ENCODE assay signal across 9 cellular contexts in the genomic region with DNA sequence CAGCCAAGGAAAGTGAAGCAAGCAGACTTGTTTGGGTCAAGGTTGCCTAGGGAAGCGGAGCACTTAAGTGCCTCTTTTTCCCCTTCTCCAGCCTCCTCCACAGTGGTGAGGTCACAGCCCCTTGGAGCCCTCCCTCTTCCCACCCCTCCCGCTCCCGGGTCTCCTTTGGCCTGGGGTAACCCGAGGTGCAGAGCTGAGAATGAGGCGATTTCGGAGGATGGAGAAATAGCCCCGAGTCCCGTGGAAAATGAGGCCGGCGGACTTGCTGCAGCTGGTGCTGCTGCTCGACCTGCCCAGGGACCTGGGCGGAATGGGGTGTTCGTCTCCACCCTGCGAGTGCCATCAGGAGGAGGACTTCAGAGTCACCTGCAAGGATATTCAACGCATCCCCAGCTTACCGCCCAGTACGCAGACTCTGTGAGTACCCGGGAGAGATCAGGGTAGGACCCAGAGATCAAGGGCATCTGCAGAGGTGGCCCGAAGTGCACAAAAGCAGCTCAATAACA. TPM values are rescaled to one million over a fixed set of nuclear protein-coding genes. Genes with fewer than 3 reads are reported as not detected.
DNase-seq lines count a peak whose midpoint lies in the region; ATAC-seq, FAIRE-seq and TF ChIP-seq lines count a peak whose summit lies in the region.
"Had no signal": no experiment of that assay in that cellular context is flagged by ENCODE, and none has a peak within 500 bp of the region (broad histone marks: within the 10 kb centered on the region; RNA-seq: fewer than 3 reads in every experiment).

TSHR (plus strand) TSS at position 188 of the 506 bp plus-strand sequence; CDS start at position 248, 60 bp downstream.

- TF ChIP-seq RAD21 in HepG2 (CRISPR knock-in tag; IDR thresholded peaks at IDR 0.05), result no peak

- peak; percentile 84 for ATAC-seq in HepG2

- intact Hi-C loops in HepG2 (cut with micrococcal nuclease; ENCODE audit: unreplicated experiment), result loop anchor here (2.0 kb wide), 1 partner anchor 257 kb away; no protein-coding TSS in a partner anchor
- intact Hi-C loops in testis (cut with DNase I; ENCODE audit: low total_unique reads), result no loop called here

- no peak for FAIRE-seq in HepG2 (lab: Jason Lieb, UNC)
- no peak for FAIRE-seq in GM12891 (lab: Jason Lieb, UNC)

- DNase-seq in AG04450 (ENCODE audit: low read depth, low spot score), result no peak
- DNase-seq in brain microvascular endothelial cell, result no peak
- DNase-seq in HepG2 (ENCODE audit: low spot score), result no peak
- DNase-seq in testis, result no peak
- DNase-seq in T-helper 9 cell, result no peak
- DNase-seq in GM12891 (ENCODE audit: insufficient read length, low spot score), result no peak
- no peak for DNase-seq in NCI-H510A treated with DMSO at 0.1 percent for 48 hours (lab: John Stamatoyannopoulos, UW)

- H3K27me3 ChIP-seq in AG04450 (ENCODE audit: control insufficient read depth, insufficient read depth, low read length) (peaks cover 8% of the 10 kb centered on the region), KMS-11 (ENCODE audit: insufficient read depth, low read depth) (no peaks in the 10 kb centered on the region), brain microvascular endothelial cell (replicated peaks) (peaks cover 8% of the 10 kb centered on the region), HepG2 (ENCODE audit: control insufficient read depth in 1 of 2, insufficient read depth in 2 of 2, low read length in 2 of 2) (peaks cover 4 to 22% of the 10 kb centered on the region in 2 experiments; a peak in 3 of 5 replicates), testis (no peaks in the 10 kb centered on the region)

- POLR2A ChIA-PET in AG04450 (lab: Yijun Ruan, JAX), result no interaction called here
- POLR2A ChIA-PET in HepG2 (lab: Yijun Ruan, JAX), result no interaction called here

- TF ChIP-seq CTCF in AG04450 (IDR thresholded peaks at IDR 0.05; ENCODE audit: low read depth, low read length) (no peak), KMS-11 (conservative IDR thresholded peaks at IDR 0.05; ENCODE audit: low read depth, low read length) (no peak), brain microvascular endothelial cell (IDR thresholded peaks at IDR 0.05; ENCODE audit: low read depth, low read length, missing control alignments) (no peak), HepG2 (CRISPR knock-in tag; IDR thresholded peaks at IDR 0.05) (no peak), testis (IDR thresholded peaks at IDR 0.05) (no peak)

- H2AFZ ChIP-seq in KMS-11 (ENCODE audit: low read depth), result peak within 1 kb of the TSS; percentile 49; the same call in 1 of the 2 replicates
- H2AFZ ChIP-seq in HepG2 (ENCODE audit: low read length), result peak within 1 kb of the TSS; percentile 85

- H4K20me1 ChIP-seq in KMS-11 (ENCODE audit: insufficient read depth), result no peaks in the 10 kb centered on the region
- H4K20me1 ChIP-seq in HepG2 (ENCODE audit: insufficient read depth, low read length), result no peaks in the 10 kb centered on the region

- H3K79me2 ChIP-seq in KMS-11 (ENCODE audit: insufficient read depth, low read depth), result peaks cover 30% of the 10 kb centered on the region; the same call in 1 of the 2 replicates
- H3K79me2 ChIP-seq in HepG2 (ENCODE audit: insufficient read depth, low read length), result no peaks in the 10 kb centered on the region

- WGBS in HepG2 (ENCODE audit: low lambda C conversion rate), result 37% methylated on average over 11 of the region's 19 CpGs
- WGBS in testis, 2 donors, result 18 to 36% methylated on average over 8 to 19 of the region's 19 CpGs

- no TSS peak for BruUV-seq in HepG2 (replicated peaks; lab: Mats Ljungman, UMichigan)

- H3K4me2 ChIP-seq in KMS-11, result peak within 1 kb of the TSS; percentile 75
- H3K4me2 ChIP-seq in HepG2 (ENCODE audit: low read depth, low read length), result peak within 1 kb of the TSS; percentile 99

- H3K27ac ChIP-seq in AG04450 (ENCODE audit: low read depth, low read length), result no peak within 1 kb of the TSS
- peak within 1 kb of the TSS; percentile 89 for H3K27ac ChIP-seq in KMS-11
- no peak within 1 kb of the TSS for H3K27ac ChIP-seq in brain microvascular endothelial cell
- H3K27ac ChIP-seq in HepG2 (ENCODE audit: extremely low read length, insufficient read depth, low read length), result no peak within 1 kb of the TSS
- H3K27ac ChIP-seq in testis, result no peak within 1 kb of the TSS

- H3K9ac ChIP-seq in KMS-11 (peak within 1 kb of the TSS; percentile 79), HepG2 (ENCODE audit: insufficient read depth, low read depth, low read length) (no peak within 1 kb of the TSS)

- H3K4me3 ChIP-seq in AG04450 (ENCODE audit: low read depth, low read length) (peak within 1 kb of the TSS; percentile 71), KMS-11 (IDR thresholded peaks at IDR 0.05; ENCODE audit: insufficient read depth, low read depth, low read length) (no peak within 1 kb of the TSS), brain microvascular endothelial cell (ENCODE audit: low read depth, low read length) (peak within 1 kb of the TSS; percentile 56), HepG2 (replicated peaks in 1 of 3; ENCODE audit: insufficient read depth in 1 of 3, low read depth in 2 of 3, low read length in 3 of 3) (peak within 1 kb of the TSS; percentile 47 to 77 (median 54); a peak in 5 of 6 replicates), testis (peak within 1 kb of the TSS; percentile 8 to 41)

- H3K36me3 ChIP-seq in KMS-11 (ENCODE audit: insufficient read depth) (no peaks in the 10 kb centered on the region), brain microvascular endothelial cell (replicated peaks) (no peaks in the 10 kb centered on the region), HepG2 (replicated peaks in 1 of 2; ENCODE audit: control insufficient read depth in 1 of 2, insufficient read depth in 2 of 2, low read length in 2 of 2) (no peaks in the 10 kb centered on the region), testis (ENCODE audit: low read depth, missing control alignments) (no peaks in the 10 kb centered on the region)

- in situ Hi-C loops in brain microvascular endothelial cell (cut with HindIII; ENCODE audit: low pct_ligation_motif_present, low sequenced_read_pairs) (no loop called here), HepG2 (cut with HindIII; ENCODE audit: extremely low pct_ligation_motif_present, low pct_unique_long_range_greater_than_20kb) (no loop called here)

- H3K9me3 ChIP-seq in AG04450 (ENCODE audit: control insufficient read depth, insufficient read depth, low read length), result no peaks in the 10 kb centered on the region; the same call in 1 of the 2 replicates
- no peaks in the 10 kb centered on the region for H3K9me3 ChIP-seq in HepG2 (ENCODE audit: low read length)
- no peaks in the 10 kb centered on the region for H3K9me3 ChIP-seq in testis

- peaks cover 41% of the 10 kb centered on the region for H3K4me1 ChIP-seq in KMS-11 (ENCODE audit: low read depth, poor library complexity, severe bottlenecking)
- peaks cover 10% of the 10 kb centered on the region for H3K4me1 ChIP-seq in HepG2 (ENCODE audit: insufficient read depth, low read length)
- no peaks in the 10 kb centered on the region for H3K4me1 ChIP-seq in testis

- TF ChIP-seq EP300 in HepG2 (IDR thresholded peaks at IDR 0.05; ENCODE audit: low read depth in 2 of 2, low read length in 2 of 2), result no peak
- TF ChIP-seq EP300 in HepG2 (CRISPR knock-in tag; IDR thresholded peaks at IDR 0.05; ENCODE audit: borderline replicate concordance), result no peak

- TF ChIP-seq POLR2A in HepG2 (IDR thresholded peaks at IDR 0.05; ENCODE audit: insufficient read depth in 1 of 2, low read depth in 2 of 2, low read length in 2 of 2) (no peak), testis (IDR thresholded peaks at IDR 0.05) (no peak), GM12891 (IDR thresholded peaks at IDR 0.05; ENCODE audit: low read depth, low read length) (no peak)

- CTCF ChIA-PET in AG04450 (lab: Charles Lee), result interaction anchor here (0.6 to 11.2 kb wide), 12 partner anchors 11 to 899 kb away, joined by 3 to 122 read pairs (median 5); partner anchors contain the start of gene CEP128
- CTCF ChIA-PET in HepG2 (lab: Yijun Ruan, JAX; ENCODE audit: low intra/inter-chr PET ratio, low total read pairs), result interaction anchor here (3.2 kb wide), 1 partner anchor 31 kb away, joined by 30 read pairs; no protein-coding TSS in a partner anchor

TF ChIP-seq in HepG2, 621 proteins besides CTCF, POLR2A, EP300 and RAD21 (continues in another document):
- 0 out of 2 replicates have a peak, but pooled peaks have one; percentile 12 for TF ChIP-seq KDM5B (CRISPR knock-in tag; IDR thresholded peaks at IDR 0.05; ENCODE audit: borderline replicate concordance)

TF ChIP-seq in GM12891, 5 proteins besides CTCF, POLR2A, EP300 and RAD21:
- TF ChIP-seq POU2F2 (IDR thresholded peaks at IDR 0.05; ENCODE audit: low read depth, low read length) (no peak), POLR2AphosphoS5 (IDR thresholded peaks at IDR 0.05; ENCODE audit: low read depth, low read length) (no peak), TAF1 (IDR thresholded peaks at IDR 0.05; ENCODE audit: low read depth, low read length) (no peak), PAX5 (IDR thresholded peaks at IDR 0.05; ENCODE audit: insufficient read depth, low read length, severe bottlenecking) (no peak), SPI1 (IDR thresholded peaks at IDR 0.05; ENCODE audit: low read depth, low read length) (no peak)

RNA-seq across cellular contexts. Expression of gene TSHR, which starts in this region (rescaled TPM):
- polyA plus RNA-seq in AG04450 (2011; rRNA removed) (not detected in 2 replicates), HepG2 (2011; rRNA removed) (not detected in 2 replicates), testis (ENCODE audit: insufficient read depth, low read depth, low replicate concordance) (0.88 TPM)
- polyA minus RNA-seq in AG04450 (2011; rRNA and poly(A)+ RNA removed), result not detected in 2 replicates
- total RNA-seq in HepG2 (2016; rRNA removed; fragmentation: Illumina TruSeq; extraction: Trizol) (not detected in 2 replicates), testis (under 1 TPM in 1 of 2 donors, not detected in 1; 0.87 TPM)
- total RNA-seq in HepG2 (2016; cell fraction: cytosol; rRNA removed; fragmentation: Illumina TruSeq; extraction: Trizol; ENCODE audit: low read depth), result not detected in 2 replicates
- total RNA-seq in HepG2 (2016; cell fraction: insoluble cytoplasmic fraction; rRNA removed; fragmentation: Illumina TruSeq; extraction: Trizol), result not detected in 2 replicates
- not detected in 2 replicates for total RNA-seq in HepG2 (2016; cell fraction: membrane; rRNA removed; fragmentation: Illumina TruSeq; extraction: Trizol)
- not detected in 2 replicates for total RNA-seq in HepG2 (2016; cell fraction: nucleus; rRNA removed; fragmentation: Illumina TruSeq; extraction: Trizol)
- polyA plus RNA-seq in HepG2 (2011; cell fraction: cytosol; rRNA removed), result not detected in 2 replicates
- polyA plus RNA-seq in HepG2 (2011; cell fraction: nucleus; rRNA removed), result not detected in 2 replicates
- polyA plus RNA-seq in HepG2 (2012), result 0.07 TPM in 1 of 2 replicates, not detected in the other
- not detected in 2 replicates for polyA plus RNA-seq in HepG2 (2016; cell fraction: cytosol; fragmentation: Illumina TruSeq; extraction: Trizol; ENCODE audit: low read depth)
- not detected in 2 replicates for polyA plus RNA-seq in HepG2 (2016; cell fraction: insoluble cytoplasmic fraction; fragmentation: Illumina TruSeq; extraction: Trizol; ENCODE audit: low read depth)
- not detected in 2 replicates for polyA plus RNA-seq in HepG2 (2016; cell fraction: membrane; fragmentation: Illumina TruSeq; extraction: Trizol; ENCODE audit: low read depth)
- polyA plus RNA-seq in HepG2 (2016; cell fraction: nucleus; fragmentation: Illumina TruSeq; extraction: Trizol; ENCODE audit: insufficient read depth, low read depth), result not detected in 2 replicates
- not detected in 2 replicates for polyA minus RNA-seq in HepG2 (2011; rRNA and poly(A)+ RNA removed; ENCODE audit: low replicate concordance)
- not detected in 2 replicates for polyA minus RNA-seq in HepG2 (2011; cell fraction: cytosol; rRNA and poly(A)+ RNA removed)
- not detected in 2 replicates for polyA minus RNA-seq in HepG2 (2011; cell fraction: nucleus; rRNA and poly(A)+ RNA removed)
- 0.08 TPM for polyA plus RNA-seq in GM12891 (2012; ENCODE audit: low read depth, missing spikeins)
- total RNA-seq: activated naive CD4-positive, alpha-beta T cell treated with anti-CD3 and anti-CD28 coated beads, Interleukin-2, amount 50 U/mL, for 72 hours had no signal

Comparison
In these comparisons a context has a peak if more than half of its experiments do, and no peak if none do; other contexts are left out.
1. Peak in ATAC-seq, H3K4me3 ChIP-seq and H3K4me2 ChIP-seq in HepG2; RNA of the gene not detected or under 1 TPM.